20 cellular contexts compared by ENCODE assay signal in the genomic region with DNA sequence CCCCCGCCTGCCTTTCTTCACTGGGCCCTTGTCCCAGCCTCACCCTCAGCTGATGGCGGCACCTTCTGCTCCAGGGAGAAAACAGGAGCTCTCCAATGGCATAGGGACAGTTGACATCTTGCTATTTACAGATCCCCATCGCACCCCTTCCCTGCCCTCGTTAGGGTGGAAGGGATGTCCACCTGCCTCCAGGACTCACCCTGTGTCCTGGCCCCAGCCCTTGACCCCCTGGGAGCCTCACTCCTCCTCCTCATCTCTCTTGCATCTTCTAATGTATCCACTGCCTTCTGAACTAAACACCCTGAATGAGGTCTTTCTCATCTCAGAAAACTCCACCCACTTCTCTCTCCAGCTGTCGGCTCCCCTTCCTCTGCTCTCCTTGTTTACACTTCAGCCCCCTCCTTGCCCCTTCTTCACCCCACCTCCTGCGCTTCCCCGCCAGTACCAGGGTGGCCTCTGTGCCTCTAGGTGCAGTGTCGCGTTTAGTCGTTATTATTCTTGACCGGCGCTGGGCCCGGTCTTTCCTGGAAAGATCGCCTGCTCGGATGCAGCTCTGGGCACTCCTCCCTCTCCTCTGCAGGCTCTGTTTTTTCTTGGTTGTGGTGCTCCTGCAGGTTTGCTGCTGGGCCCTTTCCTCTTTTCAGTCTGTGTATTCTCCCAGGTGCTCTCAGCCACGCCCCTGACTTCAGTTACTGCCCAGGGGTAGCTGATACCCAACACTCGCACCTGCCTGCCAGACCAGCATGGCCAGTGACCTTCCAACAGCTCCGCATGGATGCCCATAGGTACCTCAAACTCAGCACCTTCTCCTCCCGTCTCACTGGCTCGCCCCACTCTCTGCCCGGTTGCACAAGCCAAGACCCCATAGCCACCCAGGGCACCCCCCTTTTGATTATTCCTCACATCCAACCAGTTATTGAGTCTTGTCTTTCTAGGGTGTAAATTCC. TPM values are rescaled to one million over a fixed set of nuclear protein-coding genes. Genes with fewer than 3 reads are reported as not detected.
A peak's percentile ranks its signal among the peaks of the same experiment; 100 is the strongest.
DNase-seq lines count a peak whose midpoint lies in the region; ATAC-seq and TF ChIP-seq lines count a peak whose summit lies in the region.
"Had no signal": no experiment of that assay in that cellular context is flagged by ENCODE, and none has a peak within 500 bp of the region (broad histone marks: within the 10 kb centered on the region; RNA-seq: fewer than 3 reads in every experiment).

No MANE protein-coding gene starts in this region.

- no peaks in the 10 kb centered on the region for H4K20me1 ChIP-seq in neural cell (ENCODE audit: insufficient read depth)

- CTCF ChIA-PET in CD4-positive, alpha-beta memory T cell (lab: Charles Lee; ENCODE audit: partially characterized antibody), result interaction anchor here (1.2 to 5.0 kb wide), 6 partner anchors 11 to 86 kb away, joined by 3 to 39 read pairs (median 10); no protein-coding TSS in a partner anchor

- no peak overlapping the region for H3K4me3 ChIP-seq in ACC112 (ENCODE audit: low read depth, low read length)
- no peak overlapping the region for H3K4me3 ChIP-seq in CD4-positive, alpha-beta memory T cell (ENCODE audit: low read length in 2 of 2)
- no peak overlapping the region for H3K4me3 ChIP-seq in neural cell (ENCODE audit: low read length)
- H3K4me3 ChIP-seq: GM23248, lower lobe of right lung, stomach, tibial nerve had no signal

- H3F3A ChIP-seq in neural cell (ENCODE audit: insufficient read depth, low read length, poor library complexity, severe bottlenecking), result no peaks in the 10 kb centered on the region

- no peak for DNase-seq in CD4-positive, alpha-beta memory T cell
- no peak for DNase-seq in activated CD4-positive, CD25-positive, alpha-beta regulatory T cell (lab: John Stamatoyannopoulos, UW)
- no peak for DNase-seq in DMS53 treated with DMSO at 0.1 percent for 48 hours (lab: John Stamatoyannopoulos, UW; ENCODE audit: unreplicated experiment)
- no peak for DNase-seq in NOMO-1 (lab: John Stamatoyannopoulos, UW; ENCODE audit: unreplicated experiment in 2 of 2)
- DNase-seq: activated T-cell treated with anti-CD3 and anti-CD28 coated beads, Interleukin-2, amount 50 U/mL, for 72 hours; effector CD8-positive, alpha-beta T cell; stimulated activated CD4-positive, alpha-beta T cell treated with anti-CD3 and anti-CD28 coated beads, Interleukin-4, amount 100 ng/mL, for 4 hours had no signal

- H2AFZ ChIP-seq in ACC112 (ENCODE audit: low read length, unreplicated experiment) (no peak overlapping the region), neural cell (ENCODE audit: low read depth, low read length) (no peak overlapping the region)
- H2AFZ ChIP-seq: GM23248 had no signal

- H3K27ac ChIP-seq in ACC112 (ENCODE audit: low read depth, low read length) (0 out of 2 replicates have a peak overlapping the region, but pooled peaks have one; percentile 90), neural cell (ENCODE audit: low read length) (no peak overlapping the region)
- H3K27ac ChIP-seq in CD4-positive, alpha-beta memory T cell (ENCODE audit: low read depth, low read length), result no peak overlapping the region
- H3K27ac ChIP-seq: HL-60 had no signal

- intact Hi-C loops in CD4-positive, alpha-beta memory T cell (cut with micrococcal nuclease), result no loop called here

- H3K27me3 Mint-ChIP-seq in CD4-positive, alpha-beta memory T cell, result no peaks in the 10 kb centered on the region
- H3K27me3 Mint-ChIP-seq in activated T-helper 17 cell treated with anti-CD3 and anti-CD28 coated beads, Interleukin-2, amount 50 U/mL, for 72 hours, result no peaks in the 10 kb centered on the region
- H3K27me3 Mint-ChIP-seq: activated naive CD4-positive, alpha-beta T cell treated with anti-CD3 and anti-CD28 coated beads, Interleukin-2, amount 50 U/mL, for 24 hours had no signal

- H3K9me3 ChIP-seq in CD4-positive, alpha-beta memory T cell (ENCODE audit: control insufficient read depth in 1 of 2, low read length in 2 of 2), result no peaks in the 10 kb centered on the region
- no peaks in the 10 kb centered on the region for H3K9me3 ChIP-seq in neural cell (ENCODE audit: low read length)
- H3K9me3 ChIP-seq: lower lobe of right lung, stomach, tibial nerve had no signal

- H3K36me3 Mint-ChIP-seq in CD4-positive, alpha-beta memory T cell, result peaks cover 35 to 73% of the 10 kb centered on the region in 2 donors
- peaks cover 52% of the 10 kb centered on the region for H3K36me3 Mint-ChIP-seq in activated T-helper 17 cell treated with anti-CD3 and anti-CD28 coated beads, Interleukin-2, amount 50 U/mL, for 72 hours (ENCODE audit: low read depth)

- no peaks in the 10 kb centered on the region for H3K9me3 Mint-ChIP-seq in CD4-positive, alpha-beta memory T cell
- H3K9me3 Mint-ChIP-seq in activated T-helper 17 cell treated with anti-CD3 and anti-CD28 coated beads, Interleukin-2, amount 50 U/mL, for 72 hours, result no peaks in the 10 kb centered on the region
- H3K9me3 Mint-ChIP-seq: activated naive CD4-positive, alpha-beta T cell treated with anti-CD3 and anti-CD28 coated beads, Interleukin-2, amount 50 U/mL, for 24 hours; activated T-cell treated with anti-CD3 and anti-CD28 coated beads, Interleukin-2, amount 50 U/mL, for 72 hours had no signal

- no peak for TF ChIP-seq CTCF in neural cell (IDR thresholded peaks at IDR 0.05; ENCODE audit: poor library complexity, severe bottlenecking)

- POLR2A ChIA-PET in CD4-positive, alpha-beta memory T cell (lab: Charles Lee; ENCODE audit: partially characterized antibody), result interaction anchor here (1.0 to 1.1 kb wide), 2 partner anchors 10 to 64 kb away, joined by 3 to 4 read pairs; no protein-coding TSS in a partner anchor

- ATAC-seq in activated T-helper 17 cell treated with anti-CD3 and anti-CD28 coated beads, Interleukin-2, amount 50 U/mL, for 72 hours (replicated peaks), result no peak
- no peak for ATAC-seq in HG02610 (IDR thresholded peaks at IDR 0.05; ENCODE audit: unreplicated experiment)
- ATAC-seq: activated T-cell treated with anti-CD3 and anti-CD28 coated beads, Interleukin-2, amount 50 U/mL, for 72 hours; esophagus mucosa had no signal

- H3K79me2 ChIP-seq in ACC112 (ENCODE audit: control insufficient read depth, insufficient read depth, low read length, unreplicated experiment), result peaks cover 6% of the 10 kb centered on the region
- H3K79me2 ChIP-seq in neural cell (replicated peaks; ENCODE audit: insufficient read depth, low read length), result no peaks in the 10 kb centered on the region

- no peak for TF ChIP-seq EP300 in neural cell (conservative IDR thresholded peaks at IDR 0.05; ENCODE audit: poor library complexity, severe bottlenecking)

- no peaks in the 10 kb centered on the region for H3K9me2 ChIP-seq in neural cell (ENCODE audit: insufficient read depth, low read length)

- TF ChIP-seq RAD21 in neural cell (conservative IDR thresholded peaks at IDR 0.05), result peak; percentile 3

- H3K27me3 ChIP-seq in ACC112 (ENCODE audit: insufficient read depth, low read length) (no peaks in the 10 kb centered on the region), neural cell (ENCODE audit: insufficient read depth, low read depth, low read length) (no peaks in the 10 kb centered on the region)
- H3K27me3 ChIP-seq in CD4-positive, alpha-beta memory T cell (ENCODE audit: insufficient read depth, low read length), result no peaks in the 10 kb centered on the region
- H3K27me3 ChIP-seq: stomach, tibial nerve had no signal

- no peak overlapping the region for H3K9ac ChIP-seq in neural cell (ENCODE audit: low read length)

- H3K4me2 ChIP-seq in neural cell (ENCODE audit: low read length), result no peak overlapping the region

- peak overlapping the region in 4 of 7 donors; percentile 41 to 76 (median 57) for H3K27ac Mint-ChIP-seq in CD4-positive, alpha-beta memory T cell
- peak overlapping the region; percentile 28 for H3K27ac Mint-ChIP-seq in activated T-helper 17 cell treated with anti-CD3 and anti-CD28 coated beads, Interleukin-2, amount 50 U/mL, for 72 hours
- H3K27ac Mint-ChIP-seq: activated T-cell treated with anti-CD3 and anti-CD28 coated beads, Interleukin-2, amount 50 U/mL, for 72 hours had no signal

- H3K36me3 ChIP-seq in ACC112 (ENCODE audit: insufficient read depth, low read length), result peaks cover 21% of the 10 kb centered on the region
- H3K36me3 ChIP-seq in CD4-positive, alpha-beta memory T cell (ENCODE audit: insufficient read depth, low read length), result peaks cover 46% of the 10 kb centered on the region
- H3K36me3 ChIP-seq in neural cell (ENCODE audit: insufficient read depth, low read length), result no peaks in the 10 kb centered on the region

- H3K4me1 ChIP-seq in ACC112 (ENCODE audit: control insufficient read depth, insufficient read depth, low read length, unreplicated experiment), result peaks cover 48% of the 10 kb centered on the region
- no peaks in the 10 kb centered on the region for H3K4me1 ChIP-seq in CD4-positive, alpha-beta memory T cell (ENCODE audit: insufficient read depth, low read length)

- H3K4me1 Mint-ChIP-seq in CD4-positive, alpha-beta memory T cell, result no peaks in the 10 kb centered on the region
- H3K4me1 Mint-ChIP-seq in activated T-helper 17 cell treated with anti-CD3 and anti-CD28 coated beads, Interleukin-2, amount 50 U/mL, for 72 hours, result no peaks in the 10 kb centered on the region
- H3K4me1 Mint-ChIP-seq: activated naive CD4-positive, alpha-beta T cell treated with anti-CD3 and anti-CD28 coated beads, Interleukin-2, amount 50 U/mL, for 24 hours had no signal

- H3K4me3 Mint-ChIP-seq in CD4-positive, alpha-beta memory T cell, result no peak overlapping the region
- no peak overlapping the region for H3K4me3 Mint-ChIP-seq in activated T-helper 17 cell treated with anti-CD3 and anti-CD28 coated beads, Interleukin-2, amount 50 U/mL, for 72 hours
- H3K4me3 Mint-ChIP-seq: activated naive CD4-positive, alpha-beta T cell treated with anti-CD3 and anti-CD28 coated beads, Interleukin-2, amount 50 U/mL, for 24 hours; activated T-cell treated with anti-CD3 and anti-CD28 coated beads, Interleukin-2, amount 50 U/mL, for 72 hours had no signal

TF ChIP-seq in neural cell, 6 proteins besides CTCF, POLR2A, EP300 and RAD21 (continues in another document):
- no peak for TF ChIP-seq MXI1 (conservative IDR thresholded peaks at IDR 0.05; ENCODE audit: poor library complexity, severe bottlenecking)

RNA-seq across cellular contexts. Expression of a gene that starts 42.9 kb away (rescaled TPM):
- total RNA-seq in CD4-positive, alpha-beta memory T cell, result 10 to 100 TPM; 61.5 to 66.6 TPM
- polyA plus RNA-seq in CD4-positive, alpha-beta memory T cell, result 10 to 100 TPM in 1 of 2 donors, 1 to 10 TPM in 1; 9.6 to 33.2 TPM
- 10 to 100 TPM; 67.4 to 74.1 TPM for total RNA-seq in activated T-helper 17 cell treated with anti-CD3 and anti-CD28 coated beads, Interleukin-2, amount 50 U/mL, for 72 hours
- 4.7 and 10.9 TPM in 2 replicates for polyA plus RNA-seq in neural cell
- 12.9 and 14.8 TPM in 2 replicates for polyA minus RNA-seq in neural cell

RNA-seq across cellular contexts. Expression of a gene that starts 44.9 kb away (rescaled TPM):
- total RNA-seq in CD4-positive, alpha-beta memory T cell, result under 1 TPM; 0.17 to 0.20 TPM
- polyA plus RNA-seq in CD4-positive, alpha-beta memory T cell, result not detected
- total RNA-seq in activated T-helper 17 cell treated with anti-CD3 and anti-CD28 coated beads, Interleukin-2, amount 50 U/mL, for 72 hours, result under 1 TPM in 1 of 2 donors, not detected in 1; 0.11 TPM
- 0.50 TPM in 2 replicates for polyA plus RNA-seq in neural cell
- 0.12 and 0.24 TPM in 2 replicates for polyA minus RNA-seq in neural cell
- total RNA-seq: GM23248, lower lobe of right lung, occipital lobe had no signal
- polyA plus RNA-seq: GM23248, keratinocyte, stomach had no signal

RNA-seq across cellular contexts. Expression of a gene that starts 45.3 kb away (rescaled TPM):
- total RNA-seq in CD4-positive, alpha-beta memory T cell, result 10 to 100 TPM; 10.8 to 11.1 TPM
- polyA plus RNA-seq in CD4-positive, alpha-beta memory T cell, result 1 to 10 TPM; 8.1 to 8.7 TPM
- total RNA-seq in activated T-helper 17 cell treated with anti-CD3 and anti-CD28 coated beads, Interleukin-2, amount 50 U/mL, for 72 hours, result 1 to 10 TPM; 4.8 to 7.3 TPM
- 49.5 and 59.4 TPM in 2 replicates for polyA plus RNA-seq in neural cell
- polyA minus RNA-seq in neural cell, result 37.3 and 39.2 TPM in 2 replicates
